ENCODE assay signal across 28 cellular contexts in genomic region chr19:29495971-29496441, GRCh38. TPM values are rescaled to one million over a fixed set of nuclear protein-coding genes. Genes with fewer than 3 reads are reported as not detected.
"Had no signal": no experiment of that assay in that cellular context is flagged by ENCODE, and none has a peak within 500 bp of the region (broad histone marks: within the 10 kb centered on the region; RNA-seq: fewer than 3 reads in every experiment).

No MANE protein-coding gene starts in this region.

- H3K4me1 Mint-ChIP-seq: activated CD4-positive, alpha-beta memory T cell treated with anti-CD3 and anti-CD28 coated beads, Interleukin-2, amount 10 ng/mL, durations not matched to agents 7 days and 5 days; activated naive CD8-positive, alpha-beta T cell treated with anti-CD3 and anti-CD28 coated beads, Interleukin-2, amount 10 ng/mL, durations not matched to agents 7 days and 5 days; stimulated activated naive CD8-positive, alpha-beta T cell treated with anti-CD3 and anti-CD28 coated beads, Interleukin-15, amount 100 ng/mL, for 72 hours had no signal

- DNase-seq: activated CD4-positive, alpha-beta memory T cell treated with anti-CD3 and anti-CD28 coated beads, Interleukin-2, amount 10 ng/mL, durations not matched to agents 7 days and 5 days; activated CD4-positive, alpha-beta T cell treated with anti-CD3 and anti-CD28 coated beads for 4 hours; activated CD8-positive, alpha-beta memory T cell treated with anti-CD3 and anti-CD28 coated beads, Interleukin-2, amount 50 U/mL, for 48 hours; activated naive CD4-positive, alpha-beta T cell; activated naive CD8-positive, alpha-beta T cell treated with anti-CD3 and anti-CD28 coated beads, Interleukin-2, amount 10 ng/mL, durations not matched to agents 7 days and 5 days; amygdala; body of pancreas; effector memory CD8-positive, alpha-beta T cell; foreskin fibroblast; left colon; midbrain; psoas muscle; right cardiac atrium; SK-N-SH; small intestine; stimulated activated CD4-positive, alpha-beta T cell treated with anti-CD3 and anti-CD28 coated beads, Interleukin-15, amount 100 ng/mL, for 24 hours; stimulated activated CD4-positive, alpha-beta T cell treated with anti-CD3 and anti-CD28 coated beads, Interleukin-2, amount 100 ng/mL, for 48 hours; stimulated activated naive CD8-positive, alpha-beta T cell treated with anti-CD3 and anti-CD28 coated beads, Interleukin-15, amount 100 ng/mL, for 72 hours; transverse colon had no signal

- H3K9me3 ChIP-seq: body of pancreas, psoas muscle, SK-N-SH, suprapubic skin, transverse colon had no signal

- H3K4me3 Mint-ChIP-seq: activated CD4-positive, alpha-beta memory T cell treated with anti-CD3 and anti-CD28 coated beads, Interleukin-2, amount 10 ng/mL, durations not matched to agents 7 days and 5 days; activated naive CD8-positive, alpha-beta T cell treated with anti-CD3 and anti-CD28 coated beads, Interleukin-2, amount 10 ng/mL, durations not matched to agents 7 days and 5 days; effector memory CD8-positive, alpha-beta T cell; stimulated activated naive CD8-positive, alpha-beta T cell treated with anti-CD3 and anti-CD28 coated beads, Interleukin-15, amount 100 ng/mL, for 72 hours; T-cell; WTC11 had no signal

- H3K27me3 ChIP-seq: body of pancreas had no signal

- H3K36me3 Mint-ChIP-seq: activated naive CD8-positive, alpha-beta T cell treated with anti-CD3 and anti-CD28 coated beads, Interleukin-2, amount 10 ng/mL, durations not matched to agents 7 days and 5 days; T-cell; WTC11 had no signal

- H3K27ac ChIP-seq: body of pancreas, hepatocyte, psoas muscle, suprapubic skin, transverse colon had no signal

- H3K27ac Mint-ChIP-seq: activated CD4-positive, alpha-beta memory T cell treated with anti-CD3 and anti-CD28 coated beads, Interleukin-2, amount 10 ng/mL, durations not matched to agents 7 days and 5 days; activated naive CD8-positive, alpha-beta T cell treated with anti-CD3 and anti-CD28 coated beads, Interleukin-2, amount 10 ng/mL, durations not matched to agents 7 days and 5 days; effector memory CD8-positive, alpha-beta T cell; stimulated activated naive CD8-positive, alpha-beta T cell treated with anti-CD3 and anti-CD28 coated beads, Interleukin-15, amount 100 ng/mL, for 72 hours; T-cell; WTC11 had no signal

- H3K9me3 Mint-ChIP-seq: stimulated activated naive CD8-positive, alpha-beta T cell treated with anti-CD3 and anti-CD28 coated beads, Interleukin-15, amount 100 ng/mL, for 72 hours; T-cell; WTC11 had no signal

- H3K4me1 ChIP-seq: body of pancreas, psoas muscle, transverse colon had no signal

- ATAC-seq: body of pancreas; effector memory CD8-positive, alpha-beta T cell; left colon; psoas muscle; right cardiac atrium; stimulated activated naive CD8-positive, alpha-beta T cell treated with anti-CD3 and anti-CD28 coated beads, Interleukin-15, amount 100 ng/mL, for 72 hours; T-cell; WTC11 had no signal

- H3K36me3 ChIP-seq: suprapubic skin, transverse colon had no signal

- H3K4me3 ChIP-seq: body of pancreas, hepatocyte, lung, psoas muscle, suprapubic skin, transverse colon had no signal

RNA-seq across cellular contexts. Expression of gene VSTM2B, which starts 29.8 kb away (rescaled TPM):
- total RNA-seq: activated CD4-positive, alpha-beta memory T cell treated with anti-CD3 and anti-CD28 coated beads, Interleukin-2, amount 10 ng/mL, durations not matched to agents 7 days and 5 days; activated naive CD8-positive, alpha-beta T cell treated with anti-CD3 and anti-CD28 coated beads, Interleukin-2, amount 10 ng/mL, durations not matched to agents 7 days and 5 days; body of pancreas; cardiac septum; dermis microvascular lymphatic vessel endothelial cell; glomerular endothelial cell; left colon; lung; osteoblast; psoas muscle; right cardiac atrium; suprapubic skin; T-cell; transverse colon had no signal
- polyA plus RNA-seq: lung, psoas muscle, right cardiac atrium, SK-N-SH had no signal
